In genomic region chr16:2610781-2611498, GRCh38 we compare ENCODE assay signal across 21 cellular contexts.
DNase-seq lines count a peak whose midpoint lies in the region; ATAC-seq, FAIRE-seq and TF ChIP-seq lines count a peak whose summit lies in the region.
"Had no signal": no experiment of that assay in that cellular context is flagged by ENCODE, and none has a peak within 500 bp of the region (broad histone marks: within the 10 kb centered on the region; RNA-seq: fewer than 3 reads in every experiment).

No MANE protein-coding gene starts in this region.

- H3K79me1 ChIP-seq in H1 (ENCODE audit: low read depth, low read length): peaks cover 6% of the 10 kb centered on the region; the same call in 1 of the 2 replicates

- H3K9me3 ChIP-seq in H1 (ENCODE audit: insufficient read depth in 2 of 2, low read depth in 1 of 2, low read length in 1 of 2) (no peaks in the 10 kb centered on the region), upper lobe of right lung (no peaks in the 10 kb centered on the region)
- H3K9me3 ChIP-seq: BE2C, HAP-1 had no signal

- peaks cover 9% of the 10 kb centered on the region for H3K36me3 Mint-ChIP-seq in activated CD8-positive, alpha-beta memory T cell treated with anti-CD3 and anti-CD28 coated beads, Interleukin-2, amount 10 ng/mL, durations not matched to agents 7 days and 5 days
- H3K36me3 Mint-ChIP-seq in naive B cell: no peaks in the 10 kb centered on the region

- H2BK20ac ChIP-seq in H1 (ENCODE audit: low read length): no peak overlapping the region

- no peak overlapping the region for H3K4ac ChIP-seq in H1 (replicated peaks; ENCODE audit: insufficient read length, low read depth, low read length)

- no peak overlapping the region for H2BK15ac ChIP-seq in H1 (ENCODE audit: low read length)

- H3K4me3 Mint-ChIP-seq in activated CD8-positive, alpha-beta memory T cell treated with anti-CD3 and anti-CD28 coated beads, Interleukin-2, amount 10 ng/mL, durations not matched to agents 7 days and 5 days: no peak overlapping the region
- H3K4me3 Mint-ChIP-seq in naive B cell: no peak overlapping the region
- H3K4me3 Mint-ChIP-seq: CD4-positive, CD25-positive, alpha-beta regulatory T cell had no signal

- POLR2A ChIA-PET in H1 (lab: Charles Lee; ENCODE audit: partially characterized antibody): interaction anchor here (0.6 kb wide), 1 partner anchor 76 kb away, joined by 3 read pairs; no protein-coding TSS in a partner anchor

- no peak overlapping the region for H3K9ac ChIP-seq in H1 (replicated peaks in 1 of 4; ENCODE audit: extremely low read depth in 1 of 4, low read depth in 3 of 4, low read length in 3 of 4)

- no peak for TF ChIP-seq EP300 in H1 (IDR thresholded peaks at IDR 0.05; ENCODE audit: borderline replicate concordance in 1 of 2, low read depth in 2 of 2, low read length in 2 of 2)

- no peak overlapping the region for H2BK12ac ChIP-seq in H1 (ENCODE audit: low read depth, low read length)

- TF ChIP-seq CTCF in H1 (IDR thresholded peaks at IDR 0.05; ENCODE audit: control extremely low read depth in 1 of 3, insufficient read depth in 1 of 3, low read depth in 1 of 3, low read length in 3 of 3): no peak
- no peak for TF ChIP-seq CTCF in upper lobe of right lung (IDR thresholded peaks at IDR 0.05)

- H3K56ac ChIP-seq in H1 (replicated peaks; ENCODE audit: insufficient read length, low read depth, low read length): no peak overlapping the region

- CTCF ChIA-PET in activated CD8-positive, alpha-beta memory T cell treated with anti-CD3 and anti-CD28 coated beads, Interleukin-2, amount 10 ng/mL, durations not matched to agents 7 days and 5 days (lab: Charles Lee): no interaction called here
- CTCF ChIA-PET in H1 (lab: Charles Lee; ENCODE audit: partially characterized antibody): no interaction called here

- DNase-seq in activated CD8-positive, alpha-beta memory T cell treated with anti-CD3 and anti-CD28 coated beads, Interleukin-2, amount 10 ng/mL, durations not matched to agents 7 days and 5 days: no peak
- no peak for DNase-seq in activated CD8-positive, alpha-beta memory T cell treated with anti-CD3 and anti-CD28 coated beads for 24 hours
- DNase-seq in H1 (ENCODE audit: low read depth in 1 of 2, low spot score in 2 of 2) (no peak), naive B cell (no peak), upper lobe of right lung (peak; percentile 46), EL (no peak)
- DNase-seq: BE2C; CD4-positive, CD25-positive, alpha-beta regulatory T cell; COR-L47; DMS153; GF-D8; KBM-7; NCI-H1694 treated with DMSO at 0.1 percent for 48 hours; NCI-H510A; NCI-H748 treated with DMSO at 0.1 percent for 48 hours; NK-92 treated with Interleukin-12 subunit alpha and Interleukin-12 subunit beta, amount 100 ng/mL, for 24 hours; SHP77 treated with DMSO at 0.1 percent for 48 hours had no signal

- no peak overlapping the region for H2AK5ac ChIP-seq in H1 (ENCODE audit: low read depth, low read length)

- peak overlapping the region; percentile 5 for H3K27ac Mint-ChIP-seq in activated CD8-positive, alpha-beta memory T cell treated with anti-CD3 and anti-CD28 coated beads, Interleukin-2, amount 10 ng/mL, durations not matched to agents 7 days and 5 days
- H3K27ac Mint-ChIP-seq in naive B cell: peak overlapping the region in 4 of 6 donors; percentile 38 to 85 (median 83)

- H3K14ac ChIP-seq in H1 (ENCODE audit: insufficient read length): no peak overlapping the region

- H3K4me1 Mint-ChIP-seq in activated CD8-positive, alpha-beta memory T cell treated with anti-CD3 and anti-CD28 coated beads, Interleukin-2, amount 10 ng/mL, durations not matched to agents 7 days and 5 days: peaks cover 10% of the 10 kb centered on the region
- H3K4me1 Mint-ChIP-seq in naive B cell: peaks cover 5 to 15% (median 9%) of the 10 kb centered on the region in 3 donors

- peaks cover 0 to 2% (median 0%) of the 10 kb centered on the region in 4 experiments; a peak in 1 of 7 replicates for H3K4me1 ChIP-seq in H1 (replicated peaks in 1 of 4; ENCODE audit: control insufficient read depth in 3 of 4, insufficient read depth in 4 of 4, low read length in 3 of 4)
- peaks cover 4% of the 10 kb centered on the region for H3K4me1 ChIP-seq in upper lobe of right lung
- H3K4me1 ChIP-seq: BE2C, HAP-1 had no signal

- no peak overlapping the region for H4K5ac ChIP-seq in H1 (ENCODE audit: insufficient read length, low read depth, low read length)

- H2BK5ac ChIP-seq in H1 (ENCODE audit: low read depth, low read length): no peak overlapping the region; the same call in 1 of the 2 replicates

- no peaks in the 10 kb centered on the region for H3K23me2 ChIP-seq in H1 (ENCODE audit: low read depth, low read length)

- no peak overlapping the region for H2AFZ ChIP-seq in H1 (ENCODE audit: low read length)

- no peaks in the 10 kb centered on the region for H3K9me3 Mint-ChIP-seq in activated CD8-positive, alpha-beta memory T cell treated with anti-CD3 and anti-CD28 coated beads, Interleukin-2, amount 10 ng/mL, durations not matched to agents 7 days and 5 days (ENCODE audit: low read depth)
- H3K9me3 Mint-ChIP-seq in naive B cell: no peaks in the 10 kb centered on the region
- H3K9me3 Mint-ChIP-seq: CD4-positive, CD25-positive, alpha-beta regulatory T cell had no signal

- no peak overlapping the region for H3K23ac ChIP-seq in H1 (ENCODE audit: insufficient read length)

- no peak overlapping the region for H3K4me2 ChIP-seq in H1 (ENCODE audit: insufficient read depth in 1 of 2, low read depth in 2 of 2, low read length in 2 of 2)

- H3K4me3 ChIP-seq in H1 (ENCODE audit: extremely low read depth in 1 of 4, insufficient read depth in 2 of 4, low read depth in 3 of 4, low read length in 4 of 4) (no peak overlapping the region), upper lobe of right lung (no peak overlapping the region)
- H3K4me3 ChIP-seq: HAP-1 had no signal

- peaks cover 0 to 23% of the 10 kb centered on the region in 2 experiments; a peak in 3 of 4 replicates for H3K79me2 ChIP-seq in H1 (ENCODE audit: control insufficient read depth in 1 of 2, insufficient read depth in 2 of 2, low read length in 2 of 2)

- TF ChIP-seq POLR2A in H1 (IDR thresholded peaks at IDR 0.05; ENCODE audit: control extremely low read depth in 1 of 2, low read depth in 2 of 2, low read length in 2 of 2): no peak

- H4K8ac ChIP-seq in H1 (ENCODE audit: extremely low read depth, insufficient read depth, low read length): peak overlapping the region; percentile 79; the same call in 1 of the 2 replicates

- 95% methylated on average over 26 of the region's 29 CpGs; no CpG with 5 or more reads in 1 of the 2 experiments for WGBS in H1 (ENCODE audit: extremely low coverage in 1 of 2, insufficient coverage in 1 of 2, insufficient read length in 1 of 2, insufficient replicate concordance in 2 of 2, low coverage in 1 of 2, low lambda C conversion rate in 2 of 2, missing lambda C conversion rate in 1 of 2), 2 experiments

- H4K91ac ChIP-seq in H1 (replicated peaks; ENCODE audit: insufficient read length, low read length): no peak overlapping the region

- no peaks in the 10 kb centered on the region for H3K27me3 ChIP-seq in H1 (replicated peaks in 1 of 4; ENCODE audit: control insufficient read depth in 3 of 4, extremely low read depth in 1 of 4, insufficient read depth in 3 of 4, low read length in 3 of 4)
- H3K27me3 ChIP-seq in upper lobe of right lung: no peaks in the 10 kb centered on the region
- H3K27me3 ChIP-seq: BE2C had no signal

- no peak for FAIRE-seq in H1 (lab: Jason Lieb, UNC)
- FAIRE-seq: A204.1 had no signal

- no peak for ATAC-seq in activated CD8-positive, alpha-beta memory T cell treated with anti-CD3 and anti-CD28 coated beads, Interleukin-2, amount 10 ng/mL, durations not matched to agents 7 days and 5 days
- no peak for ATAC-seq in naive B cell (ENCODE audit: low read depth in 2 of 2)
- no peak for ATAC-seq in upper lobe of right lung
- no peak for ATAC-seq in HG03439 (IDR thresholded peaks at IDR 0.05; ENCODE audit: unreplicated experiment)
- ATAC-seq in HG02642 (IDR thresholded peaks at IDR 0.05; ENCODE audit: poor library complexity, unreplicated experiment): no peak

- intact Hi-C loops in upper lobe of right lung (cut with DNase I): no loop called here

- peaks cover 0 to 7% of the 10 kb centered on the region in 2 experiments for H4K20me1 ChIP-seq in H1 (replicated peaks in 1 of 2; ENCODE audit: control insufficient read depth in 1 of 2, insufficient read depth in 2 of 2, low read length in 2 of 2)

- H3K18ac ChIP-seq in H1 (ENCODE audit: extremely low read depth, low read length): no peak overlapping the region

- no peaks in the 10 kb centered on the region for H3K27me3 Mint-ChIP-seq in activated CD8-positive, alpha-beta memory T cell treated with anti-CD3 and anti-CD28 coated beads, Interleukin-2, amount 10 ng/mL, durations not matched to agents 7 days and 5 days
- H3K27me3 Mint-ChIP-seq in naive B cell: no peaks in the 10 kb centered on the region
- H3K27me3 Mint-ChIP-seq: CD4-positive, CD25-positive, alpha-beta regulatory T cell had no signal

- H3K36me3 ChIP-seq in H1 (ENCODE audit: control insufficient read depth in 2 of 4, insufficient read depth in 4 of 4, low read length in 3 of 4): peaks cover 7 to 22% (median 15%) of the 10 kb centered on the region in 4 experiments
- H3K36me3 ChIP-seq in upper lobe of right lung: peaks cover 16% of the 10 kb centered on the region

- TF ChIP-seq RAD21 in H1 (IDR thresholded peaks at IDR 0.05 in 1 of 2, conservative IDR thresholded peaks at IDR 0.05 in 1 of 2; ENCODE audit: low read depth in 2 of 2, low read length in 2 of 2): no peak

- no peak overlapping the region for H2BK120ac ChIP-seq in H1 (replicated peaks; ENCODE audit: low read depth, low read length)

- H3K27ac ChIP-seq in H1 (ENCODE audit: low read depth, low read length): no peak overlapping the region
- no peak overlapping the region for H3K27ac ChIP-seq in upper lobe of right lung

TF ChIP-seq in H1, 55 proteins besides CTCF, POLR2A, EP300 and RAD21:
- no peak for TF ChIP-seq BCL11A (IDR thresholded peaks at IDR 0.05; ENCODE audit: low read depth in 2 of 2, low read length in 2 of 2)
